ENCODE assay signal across 21 cellular contexts in the genomic region with DNA sequence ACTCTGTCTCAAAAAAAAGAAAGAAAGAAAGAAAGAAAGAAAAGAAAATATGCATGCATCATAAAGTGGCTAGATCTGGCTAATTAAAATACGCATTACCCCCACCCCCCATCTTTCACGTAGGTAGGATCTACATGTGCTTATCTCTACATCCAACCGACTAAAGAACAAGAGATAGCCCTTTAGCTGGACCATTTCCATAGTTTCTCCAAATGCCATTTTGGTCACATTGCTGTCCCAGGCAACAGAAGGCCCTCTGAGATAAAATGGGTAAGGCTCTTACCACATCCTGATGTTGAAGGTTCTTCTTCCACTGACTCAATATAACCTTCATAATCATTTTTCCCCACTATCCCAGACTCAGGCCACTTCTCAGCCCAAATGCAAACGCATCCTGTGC. TPM values are rescaled to one million over a fixed set of nuclear protein-coding genes. Genes with fewer than 3 reads are reported as not detected.
"Had no signal": no experiment of that assay in that cellular context is flagged by ENCODE, and none has a peak within 500 bp of the region (broad histone marks: within the 10 kb centered on the region; RNA-seq: fewer than 3 reads in every experiment).

No MANE protein-coding gene starts in this region.

- H3K27ac Mint-ChIP-seq: activated naive CD4-positive, alpha-beta T cell treated with anti-CD3 and anti-CD28 coated beads, Interleukin-2, amount 50 U/mL, for 24 hours; activated T-cell treated with anti-CD3 and anti-CD28 coated beads, Interleukin-2, amount 50 U/mL, for 72 hours; dendritic cell treated with granulocyte-macrophage colony-stimulating factor and Interleukin-4, amounts not matched to agents 40 ng/mL and 50 ng/mL, for 4 days had no signal

- H3K9me3 Mint-ChIP-seq: activated naive CD4-positive, alpha-beta T cell treated with anti-CD3 and anti-CD28 coated beads, Interleukin-2, amount 50 U/mL, for 24 hours; activated T-cell treated with anti-CD3 and anti-CD28 coated beads, Interleukin-2, amount 50 U/mL, for 72 hours; dendritic cell treated with granulocyte-macrophage colony-stimulating factor and Interleukin-4, amounts not matched to agents 40 ng/mL and 50 ng/mL, for 4 days; naive thymus-derived CD8-positive, alpha-beta T cell had no signal

- H3K4me3 Mint-ChIP-seq: activated naive CD4-positive, alpha-beta T cell treated with anti-CD3 and anti-CD28 coated beads, Interleukin-2, amount 50 U/mL, for 24 hours; activated T-cell treated with anti-CD3 and anti-CD28 coated beads, Interleukin-2, amount 50 U/mL, for 72 hours; dendritic cell treated with granulocyte-macrophage colony-stimulating factor and Interleukin-4, amounts not matched to agents 40 ng/mL and 50 ng/mL, for 4 days had no signal

- H3K36me3 Mint-ChIP-seq: activated naive CD4-positive, alpha-beta T cell treated with anti-CD3 and anti-CD28 coated beads, Interleukin-2, amount 50 U/mL, for 24 hours; naive thymus-derived CD8-positive, alpha-beta T cell had no signal

- ATAC-seq: activated T-cell treated with anti-CD3 and anti-CD28 coated beads, Interleukin-2, amount 50 U/mL, for 72 hours; gastroesophageal sphincter; heart right ventricle; left cardiac atrium; mucosa of descending colon; naive thymus-derived CD8-positive, alpha-beta T cell; sciatic nerve had no signal

- H3K27me3 Mint-ChIP-seq: activated naive CD4-positive, alpha-beta T cell treated with anti-CD3 and anti-CD28 coated beads, Interleukin-2, amount 50 U/mL, for 24 hours; dendritic cell treated with granulocyte-macrophage colony-stimulating factor and Interleukin-4, amounts not matched to agents 40 ng/mL and 50 ng/mL, for 4 days had no signal

- DNase-seq: activated CD4-positive, alpha-beta T cell treated with anti-CD3 and anti-CD28 coated beads for 1 hour; activated CD4-positive, alpha-beta T cell treated with anti-CD3 and anti-CD28 coated beads, Interleukin-2, amount 50 U/mL, for 4 hours; activated gamma-delta T cell; activated T-cell treated with anti-CD3 and anti-CD28 coated beads, Interleukin-2, amount 50 U/mL, for 72 hours; effector CD8-positive, alpha-beta T cell; heart right ventricle; left cardiac atrium; mesenchymal stem cell; mucosa of descending colon; naive thymus-derived CD8-positive, alpha-beta T cell; stimulated activated CD4-positive, alpha-beta T cell treated with anti-CD3 and anti-CD28 coated beads, Interleukin-4, amount 100 ng/mL, for 4 hours; stimulated activated naive CD4-positive, alpha-beta T cell treated with Interleukin-2 at 50 U/mL for 16 hours; T-helper 1 cell; T-helper 9 cell; transverse colon; uterus had no signal

RNA-seq across cellular contexts. Expression of gene PIK3AP1, which starts 31.5 kb away (rescaled TPM):
- polyA plus RNA-seq: smooth muscle cell had no signal
